8 cellular contexts compared by ENCODE assay signal in genomic region chr10:6918305-6918704, GRCh38.
DNase-seq lines count a peak whose midpoint lies in the region; ATAC-seq, FAIRE-seq and TF ChIP-seq lines count a peak whose summit lies in the region.

No MANE protein-coding gene starts in this region.

- peaks cover 16% of the 10 kb centered on the region for H3K27me3 Mint-ChIP-seq in activated T-helper 2 cell treated with anti-CD3 and anti-CD28 coated beads, Interferon-gamma antibody, Interleukin-2, Interleukin-4, amounts not matched to agents 10 μg/mL and 5 μg/mL and 100 μg/mL, durations not matched to agents 14 hours and 24 hours and 36 hours (ENCODE audit: low read depth)

- H3F3A ChIP-seq in OCI-LY1 (ENCODE audit: insufficient read depth, low read length), result no peaks in the 10 kb centered on the region

- TF ChIP-seq CTCF in OCI-LY1 (IDR thresholded peaks at IDR 0.05; ENCODE audit: low read length), result peak; percentile 70

- H3K27ac ChIP-seq in OCI-LY1 (ENCODE audit: low read depth, low read length, poor library complexity, severe bottlenecking), result no peak overlapping the region

- no peak overlapping the region for H3K27ac Mint-ChIP-seq in activated T-helper 2 cell treated with anti-CD3 and anti-CD28 coated beads, Interferon-gamma antibody, Interleukin-2, Interleukin-4, amounts not matched to agents 10 μg/mL and 5 μg/mL and 100 μg/mL, durations not matched to agents 14 hours and 24 hours and 36 hours

- H3K36me3 ChIP-seq in OCI-LY1 (ENCODE audit: insufficient read depth, low read length), result no peaks in the 10 kb centered on the region

- H3K9ac ChIP-seq in OCI-LY1 (ENCODE audit: low read length), result no peak overlapping the region

- no peak overlapping the region for H3K4me3 Mint-ChIP-seq in activated T-helper 2 cell treated with anti-CD3 and anti-CD28 coated beads, Interferon-gamma antibody, Interleukin-2, Interleukin-4, amounts not matched to agents 10 μg/mL and 5 μg/mL and 100 μg/mL, durations not matched to agents 14 hours and 24 hours and 36 hours (ENCODE audit: low read depth)

- H4K20me1 ChIP-seq in OCI-LY1 (ENCODE audit: insufficient read depth, low read length), result no peaks in the 10 kb centered on the region

- no peak for ATAC-seq in HG02852 (IDR thresholded peaks at IDR 0.05; ENCODE audit: unreplicated experiment)

- no peak overlapping the region for H2AFZ ChIP-seq in OCI-LY1 (ENCODE audit: low read length)

- no peak for DNase-seq in GM12892 (ENCODE audit: insufficient read length)
- DNase-seq in activated T-helper 2 cell treated with anti-CD3 and anti-CD28 coated beads, Interferon-gamma antibody, Interleukin-2, Interleukin-4, amounts not matched to agents 10 μg/mL and 5 μg/mL and 100 μg/mL, durations not matched to agents 14 hours and 24 hours and 36 hours (ENCODE audit: low spot score), result peak; percentile 43
- peak; percentile 68 for DNase-seq in islet precursor cell
- DNase-seq in stimulated activated CD8-positive, alpha-beta memory T cell treated with anti-CD3 and anti-CD28 coated beads, Interleukin-2, amount 100 ng/mL, for 48 hours (ENCODE audit: low read depth in 2 of 2), result peak; percentile 66 to 67
- DNase-seq in NCI-H510A (lab: John Stamatoyannopoulos, UW), result no peak
- no peak for DNase-seq in NCI-H1092 treated with DMSO at 0.1 percent for 48 hours (lab: John Stamatoyannopoulos, UW)

- H3K4me2 ChIP-seq in OCI-LY1 (ENCODE audit: low read length), result no peak overlapping the region

- H3K36me3 Mint-ChIP-seq in activated T-helper 2 cell treated with anti-CD3 and anti-CD28 coated beads, Interferon-gamma antibody, Interleukin-2, Interleukin-4, amounts not matched to agents 10 μg/mL and 5 μg/mL and 100 μg/mL, durations not matched to agents 14 hours and 24 hours and 36 hours (ENCODE audit: low read depth), result no peaks in the 10 kb centered on the region

- no peaks in the 10 kb centered on the region for H3K27me3 ChIP-seq in OCI-LY1 (ENCODE audit: insufficient read depth, low read length)

- H3K9me3 ChIP-seq in OCI-LY1 (ENCODE audit: low read length), result no peaks in the 10 kb centered on the region

- no peaks in the 10 kb centered on the region for H3K79me2 ChIP-seq in OCI-LY1 (ENCODE audit: insufficient read depth, low read length)

- peaks cover 19% of the 10 kb centered on the region for H3K4me1 ChIP-seq in OCI-LY1 (ENCODE audit: insufficient read depth, low read length, severe bottlenecking)

- TF ChIP-seq POLR2A in GM12892 (IDR thresholded peaks at IDR 0.05; ENCODE audit: low read depth, low read length), result no peak

- intact Hi-C loops in activated T-helper 2 cell treated with anti-CD3 and anti-CD28 coated beads, Interferon-gamma antibody, Interleukin-2, Interleukin-4, amounts not matched to agents 10 μg/mL and 5 μg/mL and 100 μg/mL, durations not matched to agents 14 hours and 24 hours and 36 hours (cut with micrococcal nuclease), result no loop called here

- no peaks in the 10 kb centered on the region for H3K9me3 Mint-ChIP-seq in activated T-helper 2 cell treated with anti-CD3 and anti-CD28 coated beads, Interferon-gamma antibody, Interleukin-2, Interleukin-4, amounts not matched to agents 10 μg/mL and 5 μg/mL and 100 μg/mL, durations not matched to agents 14 hours and 24 hours and 36 hours

- H3K4me1 Mint-ChIP-seq in activated T-helper 2 cell treated with anti-CD3 and anti-CD28 coated beads, Interferon-gamma antibody, Interleukin-2, Interleukin-4, amounts not matched to agents 10 μg/mL and 5 μg/mL and 100 μg/mL, durations not matched to agents 14 hours and 24 hours and 36 hours (ENCODE audit: low read depth), result peaks cover 13% of the 10 kb centered on the region

- peak; percentile 44 for FAIRE-seq in GM12892 (lab: Jason Lieb, UNC)

- H3K4me3 ChIP-seq in OCI-LY1 (ENCODE audit: low read depth, low read length, poor library complexity, severe bottlenecking), result no peak overlapping the region

- no peaks in the 10 kb centered on the region for H3K9me2 ChIP-seq in OCI-LY1 (ENCODE audit: low read depth, low read length)

Comparison
In these comparisons a context has a peak if more than half of its experiments do, and no peak if none do; other contexts are left out.
1. DNase-seq: peak in activated T-helper 2 cell treated with anti-CD3 and anti-CD28 coated beads, Interferon-gamma antibody, Interleukin-2, Interleukin-4, amounts not matched to agents 10 μg/mL and 5 μg/mL and 100 μg/mL, durations not matched to agents 14 hours and 24 hours and 36 hours (single experiment), islet precursor cell (single experiment) and stimulated activated CD8-positive, alpha-beta memory T cell treated with anti-CD3 and anti-CD28 coated beads, Interleukin-2, amount 100 ng/mL, for 48 hours (2 of 2); none in GM12892 (single experiment), NCI-H510A (single experiment) and NCI-H1092 treated with DMSO at 0.1 percent for 48 hours (single experiment).